In the genomic region with DNA sequence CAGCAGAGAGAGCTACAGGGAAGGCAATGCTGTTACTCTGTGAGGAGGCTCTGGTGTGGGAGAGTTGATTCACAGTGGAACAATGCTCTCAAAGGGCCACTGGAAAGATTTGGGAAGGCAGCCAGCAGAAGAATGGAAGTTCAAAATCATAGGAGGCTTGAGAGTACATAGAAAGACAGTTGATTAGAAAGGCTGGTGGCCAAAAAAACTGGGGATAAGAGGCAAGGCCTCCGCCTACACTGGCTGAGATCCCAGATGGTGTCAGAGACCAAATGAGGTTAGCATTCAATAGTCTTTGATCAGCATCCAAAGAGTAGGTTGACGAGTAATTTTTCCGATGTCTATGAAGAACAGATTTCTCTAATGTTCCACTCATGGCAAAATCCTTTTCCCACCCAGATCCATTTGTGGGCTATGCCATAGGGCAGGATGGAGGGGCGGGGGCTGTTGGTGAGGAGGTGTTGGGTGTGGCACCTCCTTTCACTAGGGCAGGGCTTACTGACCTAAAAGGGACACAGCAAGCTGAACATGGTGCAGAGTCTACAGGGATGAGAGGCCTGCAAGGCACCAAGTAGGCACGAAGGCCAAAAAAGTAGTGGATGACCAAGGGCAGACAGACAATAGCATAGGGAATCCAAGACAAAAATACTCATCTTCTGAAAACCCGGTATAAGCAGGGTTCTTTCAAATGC, we compare ENCODE assay signal across 12 cellular contexts. TPM values are rescaled to one million over a fixed set of nuclear protein-coding genes. Genes with fewer than 3 reads are reported as not detected.
A peak's percentile ranks its signal among the peaks of the same experiment; 100 is the strongest.
DNase-seq lines count a peak whose midpoint lies in the region; ATAC-seq lines count a peak whose summit lies in the region.
"Had no signal": no experiment of that assay in that cellular context is flagged by ENCODE, and none has a peak within 500 bp of the region (broad histone marks: within the 10 kb centered on the region; RNA-seq: fewer than 3 reads in every experiment).

No MANE protein-coding gene starts in this region.

- DNase-seq in ELR (ENCODE audit: low read depth) (peak; percentile 26), NCI-H2196 treated with DMSO at 0.1 percent for 48 hours (lab: John Stamatoyannopoulos, UW; ENCODE audit: unreplicated experiment) (peak; percentile 82), renal cortical epithelial cell (ENCODE audit: low read depth) (peak; percentile 64), dermis blood vessel endothelial cell (no peak), NCI-H2171 treated with DMSO at 0.1 percent for 48 hours (lab: John Stamatoyannopoulos, UW) (no peak)
- no peak for DNase-seq in central memory CD4-positive, alpha-beta T cell
- DNase-seq: activated CD8-positive, alpha-beta memory T cell treated with anti-CD3 and anti-CD28 coated beads, Interleukin-2, amount 50 U/mL, for 48 hours; cerebellar nuclear complex; DND-41; T-cell had no signal

- peak; percentile 41 for ATAC-seq in esophagus mucosa
- ATAC-seq in GM19455 (IDR thresholded peaks at IDR 0.05; ENCODE audit: unreplicated experiment): no peak
- ATAC-seq: T-cell had no signal

RNA-seq across cellular contexts. Expression of a gene that starts 15.1 kb away (rescaled TPM):
- total RNA-seq in esophagus mucosa: 6.3 TPM
- total RNA-seq in renal cortical epithelial cell: 4.0 and 6.1 TPM in 2 replicates
- total RNA-seq in dermis blood vessel endothelial cell: 1.7 and 1.9 TPM in 2 replicates

Comparison
In these comparisons a context has a peak if more than half of its experiments do, and no peak if none do; other contexts are left out.
1. DNase-seq: peak in ELR (single experiment), NCI-H2196 treated with DMSO at 0.1 percent for 48 hours (single experiment) and renal cortical epithelial cell (single experiment); none in dermis blood vessel endothelial cell (single experiment), NCI-H2171 treated with DMSO at 0.1 percent for 48 hours (single experiment) and central memory CD4-positive, alpha-beta T cell (single experiment).